ENCODE assay signal across 14 cellular contexts in genomic region chrX:30957753-30958152, GRCh38.
A peak's percentile ranks its signal among the peaks of the same experiment; 100 is the strongest.
DNase-seq lines count a peak whose midpoint lies in the region; ATAC-seq, FAIRE-seq and TF ChIP-seq lines count a peak whose summit lies in the region.
"Had no signal": no experiment of that assay in that cellular context is flagged by ENCODE, and none has a peak within 500 bp of the region (broad histone marks: within the 10 kb centered on the region; RNA-seq: fewer than 3 reads in every experiment).

No MANE protein-coding gene starts in this region.

- H3K9ac ChIP-seq in mesenchymal stem cell (ENCODE audit: low read length) = no peak overlapping the region

- peak; percentile 15 for DNase-seq in Daoy (ENCODE audit: low read depth)
- DNase-seq in LoVo (ENCODE audit: low spot score) = peak; percentile 0
- peak; percentile 46 for DNase-seq in mesenchymal stem cell
- DNase-seq in NCI-H526 (lab: John Stamatoyannopoulos, UW) = no peak
- no peak for DNase-seq in esophagus muscularis mucosa (ENCODE audit: extremely low spot score)
- DNase-seq: activated CD4-positive, alpha-beta memory T cell treated with anti-CD3 and anti-CD28 coated beads, Interleukin-2, amount 10 ng/mL, durations not matched to agents 7 days and 5 days; activated gamma-delta T cell treated with Interleukin-2 at 50 U/mL for 16 hours; NCI-H1694; stimulated activated CD4-positive, alpha-beta T cell treated with anti-CD3 and anti-CD28 coated beads, Interleukin-1b, Interleukin-23, amount 100 ng/mL, for 48 hours; stimulated activated naive CD4-positive, alpha-beta T cell had no signal

- peak; percentile 5 for FAIRE-seq in colon (lab: Jason Lieb, UNC)

- no peak overlapping the region for H2AFZ ChIP-seq in mesenchymal stem cell (ENCODE audit: low read depth, low read length)
- H2AFZ ChIP-seq: GM23338 had no signal

- no peak overlapping the region for H2BK12ac ChIP-seq in mesenchymal stem cell (ENCODE audit: low read length in 2 of 2)

- no peak overlapping the region for H4K8ac ChIP-seq in mesenchymal stem cell (ENCODE audit: low read length)

- H3K4me1 ChIP-seq in mesenchymal stem cell (ENCODE audit: control insufficient read depth, insufficient read depth, low read depth, low read length) = peaks cover 3% of the 10 kb centered on the region
- H3K4me1 ChIP-seq in esophagus muscularis mucosa = no peaks in the 10 kb centered on the region

- WGBS in mesenchymal stem cell = 39% methylated on average over 4 of the region's 6 CpGs
- 56% methylated on average over 6 of the region's 6 CpGs for WGBS in esophagus muscularis mucosa

- H3K18ac ChIP-seq in mesenchymal stem cell (ENCODE audit: low read depth in 1 of 2, low read length in 2 of 2) = no peak overlapping the region

- intact Hi-C loops in esophagus muscularis mucosa (cut with DNase I) = no loop called here

- H3K4me3 ChIP-seq in mesenchymal stem cell (ENCODE audit: insufficient read depth in 1 of 2, low read depth in 1 of 2, low read length in 2 of 2) (no peak overlapping the region), esophagus muscularis mucosa (no peak overlapping the region)
- H3K4me3 ChIP-seq: GM23338 had no signal

- no peak for TF ChIP-seq POLR2A in esophagus muscularis mucosa (IDR thresholded peaks at IDR 0.05; ENCODE audit: low read depth)

- no peak overlapping the region for H3K27ac ChIP-seq in mesenchymal stem cell (ENCODE audit: low read length, poor library complexity, severe bottlenecking)
- H3K27ac ChIP-seq in esophagus muscularis mucosa (replicated peaks in 1 of 4) = no peak overlapping the region

- H3K23ac ChIP-seq in mesenchymal stem cell (ENCODE audit: low read length in 2 of 2) = no peak overlapping the region

- H2AK5ac ChIP-seq in mesenchymal stem cell (ENCODE audit: low read length, severe bottlenecking) = no peak overlapping the region

- H4K91ac ChIP-seq in mesenchymal stem cell (ENCODE audit: low read length) = no peak overlapping the region

- no peak for TF ChIP-seq CTCF in esophagus muscularis mucosa (IDR thresholded peaks at IDR 0.05)

- no peak overlapping the region for H2BK120ac ChIP-seq in mesenchymal stem cell (ENCODE audit: low read depth, low read length)

- no peak overlapping the region for H3K4ac ChIP-seq in mesenchymal stem cell (ENCODE audit: low read depth in 1 of 2, low read length in 2 of 2)

- no peaks in the 10 kb centered on the region for H3K79me1 ChIP-seq in mesenchymal stem cell (replicated peaks; ENCODE audit: low read length, poor library complexity, severe bottlenecking)

- H3K27me3 ChIP-seq in mesenchymal stem cell (ENCODE audit: control insufficient read depth in 1 of 2, insufficient read depth in 1 of 2, low read length in 2 of 2) = peaks cover 0 to 4% of the 10 kb centered on the region in 2 experiments
- H3K27me3 ChIP-seq in esophagus muscularis mucosa = no peaks in the 10 kb centered on the region

- ATAC-seq in HG02870 (IDR thresholded peaks at IDR 0.05; ENCODE audit: unreplicated experiment) (no peak), HG03432 (IDR thresholded peaks at IDR 0.05; ENCODE audit: unreplicated experiment) (no peak)
- ATAC-seq: GM23338 had no signal

- H3K9me3 ChIP-seq in mesenchymal stem cell (ENCODE audit: control insufficient read depth, low read length) (no peaks in the 10 kb centered on the region), esophagus muscularis mucosa (no peaks in the 10 kb centered on the region)

- no peak for TF ChIP-seq EP300 in esophagus muscularis mucosa (IDR thresholded peaks at IDR 0.05)

- H3K14ac ChIP-seq in mesenchymal stem cell (ENCODE audit: low read length in 2 of 2) = no peak overlapping the region

- H3K4me2 ChIP-seq in mesenchymal stem cell (ENCODE audit: low read length, poor library complexity, severe bottlenecking) = no peak overlapping the region
- H3K4me2 ChIP-seq: GM23338 had no signal

- H3K36me3 ChIP-seq in mesenchymal stem cell (ENCODE audit: control insufficient read depth in 1 of 2, insufficient read depth in 2 of 2, low read depth in 1 of 2, low read length in 2 of 2) (no peaks in the 10 kb centered on the region), esophagus muscularis mucosa (no peaks in the 10 kb centered on the region)

- H2BK15ac ChIP-seq in mesenchymal stem cell (ENCODE audit: low read depth, poor library complexity, severe bottlenecking) = no peak overlapping the region

- H2BK5ac ChIP-seq in mesenchymal stem cell (ENCODE audit: low read depth, low read length, poor library complexity, severe bottlenecking) = no peak overlapping the region

Comparison
In these comparisons a context has a peak if more than half of its experiments do, and no peak if none do; other contexts are left out.
1. DNase-seq: peak in Daoy (single experiment), LoVo (single experiment) and mesenchymal stem cell (single experiment); none in NCI-H526 (0 of 2) and esophagus muscularis mucosa (single experiment).